Comparison of ENCODE assay signal across 18 cellular contexts in genomic region chr9:128459011-128459410, GRCh38. TPM values are rescaled to one million over a fixed set of nuclear protein-coding genes. Genes with fewer than 3 reads are reported as not detected.
A peak's percentile ranks its signal among the peaks of the same experiment; 100 is the strongest.
DNase-seq lines count a peak whose midpoint lies in the region; ATAC-seq and TF ChIP-seq lines count a peak whose summit lies in the region.
"Had no signal": no experiment of that assay in that cellular context is flagged by ENCODE, and none has a peak within 500 bp of the region (broad histone marks: within the 10 kb centered on the region; RNA-seq: fewer than 3 reads in every experiment).

No MANE protein-coding gene starts in this region.

- H3K9ac ChIP-seq in BLaER1: peak overlapping the region; percentile 43

- H3K27ac Mint-ChIP-seq in CD4-positive, CD25-positive, alpha-beta regulatory T cell: no peak overlapping the region
- no peak overlapping the region for H3K27ac Mint-ChIP-seq in activated naive CD8-positive, alpha-beta T cell treated with anti-CD3 and anti-CD28 coated beads, Interleukin-2, amount 50 U/mL, for 24 hours
- H3K27ac Mint-ChIP-seq in progenitor cell of endocrine pancreas: no peak overlapping the region
- H3K27ac Mint-ChIP-seq: H9 had no signal

- H3K4me3 ChIP-seq in BLaER1: no peak overlapping the region
- no peak overlapping the region for H3K4me3 ChIP-seq in CD4-positive, CD25-positive, alpha-beta regulatory T cell (ENCODE audit: low read depth, low read length)
- H3K4me3 ChIP-seq: PC-9 had no signal

- DNase-seq in CD4-positive, CD25-positive, alpha-beta regulatory T cell: no peak
- no peak for DNase-seq in activated naive CD8-positive, alpha-beta T cell treated with anti-CD3 and anti-CD28 coated beads, Interleukin-2, amount 50 U/mL, for 24 hours
- DNase-seq in left ventricle myocardium superior (peak; percentile 50), ACHN (no peak), T-helper 9 cell (no peak), progenitor cell of endocrine pancreas (ENCODE audit: low spot score, unreplicated experiment) (no peak)
- DNase-seq: COR-L47, DMS153, EL, H9, KBM-7, NCI-H1092, NCI-H1694 treated with DMSO at 0.1 percent for 48 hours, NCI-H446 treated with DMSO at 0.1 percent for 48 hours, NCI-H748 treated with DMSO at 0.1 percent for 48 hours, PC-9, SHP77 treated with DMSO at 0.1 percent for 48 hours had no signal

- no peak for ATAC-seq in CD4-positive, CD25-positive, alpha-beta regulatory T cell (ENCODE audit: low read depth in 2 of 2)
- no peak for ATAC-seq in activated naive CD8-positive, alpha-beta T cell treated with anti-CD3 and anti-CD28 coated beads, Interleukin-2, amount 50 U/mL, for 24 hours
- peak; percentile 59 for ATAC-seq in left ventricle myocardium superior

- H3K9me3 Mint-ChIP-seq in CD4-positive, CD25-positive, alpha-beta regulatory T cell: peaks cover 0 to 2% (median 0%) of the 10 kb centered on the region in 7 donors
- H3K9me3 Mint-ChIP-seq in activated naive CD8-positive, alpha-beta T cell treated with anti-CD3 and anti-CD28 coated beads, Interleukin-2, amount 50 U/mL, for 24 hours: no peaks in the 10 kb centered on the region
- H3K9me3 Mint-ChIP-seq in progenitor cell of endocrine pancreas (ENCODE audit: low read depth): no peaks in the 10 kb centered on the region

- peaks cover 4 to 27% (median 15%) of the 10 kb centered on the region in 4 donors for H3K4me1 Mint-ChIP-seq in CD4-positive, CD25-positive, alpha-beta regulatory T cell
- peaks cover 15% of the 10 kb centered on the region for H3K4me1 Mint-ChIP-seq in activated naive CD8-positive, alpha-beta T cell treated with anti-CD3 and anti-CD28 coated beads, Interleukin-2, amount 50 U/mL, for 24 hours
- H3K4me1 Mint-ChIP-seq in progenitor cell of endocrine pancreas (ENCODE audit: low read depth): peaks cover 9% of the 10 kb centered on the region

- H3K4me2 ChIP-seq in BLaER1: peak overlapping the region; percentile 27; the same call in 1 of the 2 replicates
- H3K4me2 ChIP-seq: PC-9 had no signal

- H3K4me1 ChIP-seq in BLaER1: peaks cover 36% of the 10 kb centered on the region
- peaks cover 15% of the 10 kb centered on the region for H3K4me1 ChIP-seq in CD4-positive, CD25-positive, alpha-beta regulatory T cell (ENCODE audit: control insufficient read depth, insufficient read depth, low read length, poor library complexity, severe bottlenecking)

- peak overlapping the region; percentile 28 to 75 (median 57) for H3K4me3 Mint-ChIP-seq in CD4-positive, CD25-positive, alpha-beta regulatory T cell
- H3K4me3 Mint-ChIP-seq in activated naive CD8-positive, alpha-beta T cell treated with anti-CD3 and anti-CD28 coated beads, Interleukin-2, amount 50 U/mL, for 24 hours: peak overlapping the region; percentile 12
- H3K4me3 Mint-ChIP-seq in progenitor cell of endocrine pancreas (ENCODE audit: low read depth): no peak overlapping the region
- H3K4me3 Mint-ChIP-seq: H9 had no signal

- intact Hi-C loops in left ventricle myocardium superior (cut with micrococcal nuclease): no loop called here

- in situ Hi-C loops in ACHN (cut with HindIII; ENCODE audit: low pct_ligation_motif_present, low pct_unique_long_range_greater_than_20kb, low sequenced_read_pairs): no loop called here

- peaks cover 8% of the 10 kb centered on the region for H3K27me3 Mint-ChIP-seq in CD4-positive, CD25-positive, alpha-beta regulatory T cell
- H3K27me3 Mint-ChIP-seq in activated naive CD8-positive, alpha-beta T cell treated with anti-CD3 and anti-CD28 coated beads, Interleukin-2, amount 50 U/mL, for 24 hours: no peaks in the 10 kb centered on the region
- H3K27me3 Mint-ChIP-seq in progenitor cell of endocrine pancreas: no peaks in the 10 kb centered on the region

- H3K9me3 ChIP-seq in BLaER1: no peaks in the 10 kb centered on the region
- H3K9me3 ChIP-seq in CD4-positive, CD25-positive, alpha-beta regulatory T cell (ENCODE audit: control insufficient read depth in 2 of 2, low read length in 2 of 2): no peaks in the 10 kb centered on the region

- no peak for TF ChIP-seq CTCF in progenitor cell of endocrine pancreas (IDR thresholded peaks at IDR 0.05; ENCODE audit: unreplicated experiment)

- H3K36me3 Mint-ChIP-seq in CD4-positive, CD25-positive, alpha-beta regulatory T cell: peaks cover 33% of the 10 kb centered on the region
- H3K36me3 Mint-ChIP-seq in activated naive CD8-positive, alpha-beta T cell treated with anti-CD3 and anti-CD28 coated beads, Interleukin-2, amount 50 U/mL, for 24 hours (ENCODE audit: low read depth): peaks cover 40% of the 10 kb centered on the region
- peaks cover 11% of the 10 kb centered on the region for H3K36me3 Mint-ChIP-seq in progenitor cell of endocrine pancreas (ENCODE audit: insufficient read depth)

- peaks cover 27% of the 10 kb centered on the region for H4K20me1 ChIP-seq in BLaER1

- H3K27me3 ChIP-seq in BLaER1: no peaks in the 10 kb centered on the region
- no peaks in the 10 kb centered on the region for H3K27me3 ChIP-seq in CD4-positive, CD25-positive, alpha-beta regulatory T cell (ENCODE audit: control insufficient read depth, insufficient read depth, low read length)

- no peak overlapping the region for H3K27ac ChIP-seq in BLaER1
- no peak overlapping the region for H3K27ac ChIP-seq in CD4-positive, CD25-positive, alpha-beta regulatory T cell (ENCODE audit: insufficient read depth, low read length, poor library complexity, severe bottlenecking)
- H3K27ac ChIP-seq: PC-9 had no signal

- H3K36me3 ChIP-seq in BLaER1: peaks cover 53% of the 10 kb centered on the region
- H3K36me3 ChIP-seq in CD4-positive, CD25-positive, alpha-beta regulatory T cell (ENCODE audit: control insufficient read depth, insufficient read depth, low read length): peaks cover 29% of the 10 kb centered on the region

RNA-seq across cellular contexts. Expression of gene ODF2, which starts 3.2 kb away (rescaled TPM):
- 31.9 TPM for total RNA-seq in CD4-positive, CD25-positive, alpha-beta regulatory T cell
- 10 to 100 TPM; 12.9 to 19.8 (median 13.8) TPM for polyA plus RNA-seq in CD4-positive, CD25-positive, alpha-beta regulatory T cell
- total RNA-seq in left ventricle myocardium superior (15.3 TPM), progenitor cell of endocrine pancreas (38.6 and 45.0 TPM in 2 replicates)

RNA-seq across cellular contexts. Expression of gene CERCAM, which starts 38.4 kb away (rescaled TPM):
- 0.12 TPM for total RNA-seq in CD4-positive, CD25-positive, alpha-beta regulatory T cell
- not detected for polyA plus RNA-seq in CD4-positive, CD25-positive, alpha-beta regulatory T cell
- total RNA-seq in left ventricle myocardium superior (7.0 TPM), progenitor cell of endocrine pancreas (19.6 and 25.6 TPM in 2 replicates)

RNA-seq across cellular contexts. Expression of gene GLE1, which starts 45.5 kb away (rescaled TPM):
- total RNA-seq in CD4-positive, CD25-positive, alpha-beta regulatory T cell: 16.7 TPM
- 10 to 100 TPM; 24.9 to 34.1 (median 31.5) TPM for polyA plus RNA-seq in CD4-positive, CD25-positive, alpha-beta regulatory T cell
- 20.6 TPM for total RNA-seq in left ventricle myocardium superior
- total RNA-seq in progenitor cell of endocrine pancreas: 19.0 and 19.6 TPM in 2 replicates
